ENCODE assay signal across 22 cellular contexts in the genomic region with DNA sequence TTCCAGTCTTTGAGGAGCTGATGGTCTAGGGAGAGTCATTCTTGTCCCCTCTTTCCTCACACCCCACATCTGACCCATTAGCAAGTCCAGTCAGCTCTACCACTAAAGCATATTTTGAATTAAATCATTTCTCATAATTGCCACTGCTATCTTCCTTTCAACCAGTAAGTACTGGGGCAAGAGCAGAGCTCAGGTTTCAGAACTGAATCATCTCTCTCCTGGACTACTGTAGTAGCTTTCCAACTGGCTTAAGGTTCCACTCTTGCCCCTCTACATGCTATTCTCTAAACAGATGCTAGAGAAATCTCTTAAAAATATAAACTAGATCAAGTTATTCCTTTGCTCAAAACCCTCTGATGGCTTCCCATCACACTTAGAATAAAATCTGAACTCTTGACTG.
A peak's percentile ranks its signal among the peaks of the same experiment; 100 is the strongest.
DNase-seq lines count a peak whose midpoint lies in the region; ATAC-seq, FAIRE-seq and TF ChIP-seq lines count a peak whose summit lies in the region.
"Had no signal": no experiment of that assay in that cellular context is flagged by ENCODE, and none has a peak within 500 bp of the region (broad histone marks: within the 10 kb centered on the region; RNA-seq: fewer than 3 reads in every experiment).

No MANE protein-coding gene starts in this region.

- DNase-seq in Daoy (ENCODE audit: low read depth) = peak; percentile 42
- DNase-seq in LHCN-M2 (ENCODE audit: low read depth) = peak; percentile 57
- peak; percentile 54 for DNase-seq in bronchial epithelial cell (ENCODE audit: low read depth)
- peak; percentile 46 for DNase-seq in iris pigment epithelial cell (ENCODE audit: low read depth)
- no peak for DNase-seq in posterior vena cava (ENCODE audit: low spot score)
- no peak for DNase-seq in stimulated activated CD4-positive, alpha-beta T cell treated with anti-CD3 and anti-CD28 coated beads, Interleukin-4, amount 100 ng/mL, for 24 hours
- DNase-seq: 8988T; Calu3; CD4-positive, alpha-beta memory T cell; DMS53; DND-41; HFFc6 had no signal

- no peak for TF ChIP-seq CTCF in bronchial epithelial cell (IDR thresholded peaks at IDR 0.05; ENCODE audit: insufficient read depth, low read length, severe bottlenecking)

- intact Hi-C loops in posterior vena cava (cut with DNase I) = loop anchor here in 1 of 2 donors (1.0 kb wide), 1 partner anchor 9 kb away; no protein-coding TSS in a partner anchor

- H3K36me3 ChIP-seq in bronchial epithelial cell (ENCODE audit: control insufficient read depth, insufficient read depth, low read length) = no peaks in the 10 kb centered on the region
- H3K36me3 ChIP-seq: BLaER1 had no signal

- no peaks in the 10 kb centered on the region for H3K27me3 ChIP-seq in bronchial epithelial cell (ENCODE audit: control insufficient read depth, insufficient read depth, low read length)
- H3K27me3 ChIP-seq: BLaER1 had no signal

- no peak for FAIRE-seq in bronchial epithelial cell (lab: Jason Lieb, UNC)
- FAIRE-seq: G401.6, GM12891, GM18507, H54, HepG2 had no signal

- no peak overlapping the region for H3K4me3 ChIP-seq in bronchial epithelial cell (ENCODE audit: low read depth, low read length)
- H3K4me3 ChIP-seq: BLaER1, GM23338 had no signal

- ATAC-seq in HG03571 (IDR thresholded peaks at IDR 0.05; ENCODE audit: unreplicated experiment) = no peak
- ATAC-seq in HG03097 (IDR thresholded peaks at IDR 0.05; ENCODE audit: low FRiP score, unreplicated experiment) = no peak
- ATAC-seq: GM23338, HCT116, HepG2 had no signal

Comparison
In these comparisons a context has a peak if more than half of its experiments do, and no peak if none do; other contexts are left out.
1. DNase-seq: peak in Daoy (single experiment), LHCN-M2 (single experiment), bronchial epithelial cell (single experiment) and iris pigment epithelial cell (single experiment); none in posterior vena cava (single experiment) and stimulated activated CD4-positive, alpha-beta T cell treated with anti-CD3 and anti-CD28 coated beads, Interleukin-4, amount 100 ng/mL, for 24 hours (single experiment).